In the genomic region with DNA sequence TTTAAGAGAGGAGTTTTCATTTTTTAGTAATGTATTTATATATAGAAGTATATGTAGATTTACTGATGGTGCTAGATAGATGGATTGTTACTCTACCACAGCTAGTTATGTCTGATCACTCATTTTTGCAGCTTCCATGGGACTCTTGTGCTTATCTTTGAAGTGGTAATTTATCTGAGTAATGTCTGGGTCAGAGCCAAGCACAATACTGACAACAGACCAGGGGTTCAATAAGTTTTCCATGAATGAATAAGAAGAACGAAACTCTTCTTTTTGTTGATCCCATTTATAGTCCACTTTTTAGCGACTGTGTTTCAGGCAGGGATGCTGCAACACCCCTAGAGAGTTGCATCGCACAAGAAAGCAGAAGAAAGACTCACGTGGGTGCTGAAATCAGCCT, we compare ENCODE assay signal across 1 cellular context.
TF ChIP-seq lines count a peak whose summit lies in the region.

No MANE protein-coding gene starts in this region.

TF ChIP-seq in endothelial cell of umbilical vein, 7 proteins besides CTCF, POLR2A, EP300 and RAD21:
- TF ChIP-seq, protein P1, sequence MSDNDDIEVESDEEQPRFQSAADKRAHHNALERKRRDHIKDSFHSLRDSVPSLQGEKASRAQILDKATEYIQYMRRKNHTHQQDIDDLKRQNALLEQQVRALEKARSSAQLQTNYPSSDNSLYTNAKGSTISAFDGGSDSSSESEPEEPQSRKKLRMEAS (IDR thresholded peaks at IDR 0.05; ENCODE audit: insufficient read depth, insufficient read length): no peak
- TF ChIP-seq POLR2AphosphoS5 (IDR thresholded peaks at IDR 0.05; ENCODE audit: insufficient read depth, low read depth, low read length): no peak
- no peak for TF ChIP-seq GATA2 (IDR thresholded peaks at IDR 0.05; ENCODE audit: insufficient read depth, insufficient read length, low read depth, low read length)
- no peak for TF ChIP-seq JUN (IDR thresholded peaks at IDR 0.05; ENCODE audit: borderline replicate concordance, insufficient read depth, insufficient read length, low read depth)
- no peak for TF ChIP-seq FOS (IDR thresholded peaks at IDR 0.05; ENCODE audit: borderline replicate concordance, insufficient read depth, low read length)
- no peak for TF ChIP-seq EZH2 (IDR thresholded peaks at IDR 0.05; ENCODE audit: borderline replicate concordance, low read depth, low read length, severe bottlenecking)
- TF ChIP-seq MYC (IDR thresholded peaks at IDR 0.05; ENCODE audit: low read depth, low read length): no peak
TF ChIP-seq in endothelial cell of umbilical vein: peak in this region for 0.
